In genomic region chr17:47843391-47843730, GRCh38 we compare ENCODE assay signal across 14 cellular contexts. TPM values are rescaled to one million over a fixed set of nuclear protein-coding genes. Genes with fewer than 3 reads are reported as not detected.
DNase-seq lines count a peak whose midpoint lies in the region; ATAC-seq and TF ChIP-seq lines count a peak whose summit lies in the region.
"Had no signal": no experiment of that assay in that cellular context is flagged by ENCODE, and none has a peak within 500 bp of the region (broad histone marks: within the 10 kb centered on the region; RNA-seq: fewer than 3 reads in every experiment).

No MANE protein-coding gene starts in this region.

- CTCF ChIA-PET in activated CD4-positive, alpha-beta T cell treated with anti-CD3 and anti-CD28 coated beads, Interleukin-2, amount 10 ng/mL, durations not matched to agents 7 days and 5 days (lab: Charles Lee): interaction anchor here (0.7 to 19.1 kb wide), 11 partner anchors 9 to 175 kb away, joined by 3 to 344 read pairs (median 7); partner anchors contain the start of genes CDK5RAP3, LRRC46, MRPL10 and SP2
- CTCF ChIA-PET in OCI-LY7 (lab: Charles Lee; ENCODE audit: unreplicated experiment): no interaction called here

- no peaks in the 10 kb centered on the region for H3K9me3 Mint-ChIP-seq in activated CD4-positive, alpha-beta T cell treated with anti-CD3 and anti-CD28 coated beads, Interleukin-2, amount 10 ng/mL, durations not matched to agents 7 days and 5 days
- no peaks in the 10 kb centered on the region for H3K9me3 Mint-ChIP-seq in endothelial cell (ENCODE audit: unreplicated experiment)
- H3K9me3 Mint-ChIP-seq: CD4-positive, alpha-beta T cell had no signal

- no peaks in the 10 kb centered on the region for H3K79me2 ChIP-seq in OCI-LY7 (ENCODE audit: insufficient read depth, low read depth, low read length)

- H2AFZ ChIP-seq in OCI-LY7 (ENCODE audit: low read length): no peak overlapping the region; the same call in 1 of the 2 replicates
- H2AFZ ChIP-seq: GM23248 had no signal

- no peak for ATAC-seq in HG02678 (IDR thresholded peaks at IDR 0.05; ENCODE audit: unreplicated experiment)

- no peak for TF ChIP-seq EP300 in suprapubic skin (IDR thresholded peaks at IDR 0.05)

- peak overlapping the region; percentile 60 for H3K27ac Mint-ChIP-seq in activated CD4-positive, alpha-beta T cell treated with anti-CD3 and anti-CD28 coated beads, Interleukin-2, amount 10 ng/mL, durations not matched to agents 7 days and 5 days
- H3K27ac Mint-ChIP-seq in endothelial cell (ENCODE audit: unreplicated experiment): no peak overlapping the region
- H3K27ac Mint-ChIP-seq: CD4-positive, alpha-beta T cell had no signal

- H3K4me2 ChIP-seq in OCI-LY7 (ENCODE audit: low read length): no peak overlapping the region

- H3K4me1 ChIP-seq in OCI-LY7 (ENCODE audit: insufficient read depth, low read length, poor library complexity, severe bottlenecking) (peaks cover 37% of the 10 kb centered on the region), suprapubic skin (peaks cover 53% of the 10 kb centered on the region)

- H3K4me3 Mint-ChIP-seq in activated CD4-positive, alpha-beta T cell treated with anti-CD3 and anti-CD28 coated beads, Interleukin-2, amount 10 ng/mL, durations not matched to agents 7 days and 5 days: no peak overlapping the region
- H3K4me3 Mint-ChIP-seq in endothelial cell (ENCODE audit: unreplicated experiment): no peak overlapping the region
- H3K4me3 Mint-ChIP-seq: T-helper 17 cell had no signal

- H3K36me3 ChIP-seq in OCI-LY7 (ENCODE audit: insufficient read depth, low read length) (no peaks in the 10 kb centered on the region), suprapubic skin (peaks cover 7% of the 10 kb centered on the region)

- peaks cover 43% of the 10 kb centered on the region for H3K4me1 Mint-ChIP-seq in activated CD4-positive, alpha-beta T cell treated with anti-CD3 and anti-CD28 coated beads, Interleukin-2, amount 10 ng/mL, durations not matched to agents 7 days and 5 days
- H3K4me1 Mint-ChIP-seq in endothelial cell (ENCODE audit: unreplicated experiment): peaks cover 32% of the 10 kb centered on the region

- H3K9me2 ChIP-seq in OCI-LY7 (ENCODE audit: insufficient read depth, low read length): no peaks in the 10 kb centered on the region

- H3K4me3 ChIP-seq in OCI-LY7 (ENCODE audit: low read depth, low read length, poor library complexity, severe bottlenecking) (no peak overlapping the region), suprapubic skin (no peak overlapping the region)
- H3K4me3 ChIP-seq: GM23248, SJSA1 had no signal

- H3K9me3 ChIP-seq in OCI-LY7 (ENCODE audit: low read length): no peaks in the 10 kb centered on the region
- no peaks in the 10 kb centered on the region for H3K9me3 ChIP-seq in suprapubic skin
- H3K9me3 ChIP-seq: SJSA1 had no signal

- peaks cover 35% of the 10 kb centered on the region for H3K27me3 Mint-ChIP-seq in activated CD4-positive, alpha-beta T cell treated with anti-CD3 and anti-CD28 coated beads, Interleukin-2, amount 10 ng/mL, durations not matched to agents 7 days and 5 days
- H3K27me3 Mint-ChIP-seq in endothelial cell (ENCODE audit: unreplicated experiment): peaks cover 2% of the 10 kb centered on the region

- no peaks in the 10 kb centered on the region for H3K36me3 Mint-ChIP-seq in activated CD4-positive, alpha-beta T cell treated with anti-CD3 and anti-CD28 coated beads, Interleukin-2, amount 10 ng/mL, durations not matched to agents 7 days and 5 days (ENCODE audit: low read depth)
- no peaks in the 10 kb centered on the region for H3K36me3 Mint-ChIP-seq in endothelial cell (ENCODE audit: low read depth, unreplicated experiment)

- DNase-seq in activated CD4-positive, alpha-beta T cell treated with anti-CD3 and anti-CD28 coated beads, Interleukin-2, amount 10 ng/mL, durations not matched to agents 7 days and 5 days: no peak
- DNase-seq in activated CD4-positive, alpha-beta T cell treated with anti-CD3 and anti-CD28 coated beads, Interleukin-2, amount 50 U/mL, for 4 hours: no peak
- DNase-seq in OCI-LY7 (ENCODE audit: low spot score) (no peak), endothelial cell (ENCODE audit: low spot score) (no peak), suprapubic skin (ENCODE audit: low spot score in 2 of 2) (no peak), NCI-H345 treated with DMSO at 0.1 percent for 48 hours (lab: John Stamatoyannopoulos, UW; ENCODE audit: unreplicated experiment) (no peak), globus pallidus (ENCODE audit: low spot score) (no peak)

- peak; percentile 41; the same call in 1 of the 2 replicates for TF ChIP-seq CTCF in OCI-LY7 (conservative IDR thresholded peaks at IDR 0.05; ENCODE audit: low read length)
- peak; percentile 31 for TF ChIP-seq CTCF in endothelial cell (IDR thresholded peaks at IDR 0.05; ENCODE audit: unreplicated experiment)
- no peak for TF ChIP-seq CTCF in suprapubic skin (IDR thresholded peaks at IDR 0.05)

- intact Hi-C loops in OCI-LY7 (cut with micrococcal nuclease; ENCODE audit: unreplicated experiment): loop anchor here (1.0 to 5.0 kb wide), 2 partner anchors 129 to 175 kb away; partner anchors contain the start of gene CDK5RAP3

- POLR2A ChIA-PET in activated CD4-positive, alpha-beta T cell treated with anti-CD3 and anti-CD28 coated beads, Interleukin-2, amount 10 ng/mL, durations not matched to agents 7 days and 5 days (lab: Charles Lee): no interaction called here
- POLR2A ChIA-PET in OCI-LY7 (lab: Charles Lee): interaction anchor here (1.3 kb wide), 1 partner anchor 14 kb away, joined by 4 read pairs; no protein-coding TSS in a partner anchor

- H3K27ac ChIP-seq in OCI-LY7 (ENCODE audit: low read depth, low read length, poor library complexity, severe bottlenecking) (no peak overlapping the region), suprapubic skin (peak overlapping the region; percentile 40)
- H3K27ac ChIP-seq: GM23248, SJSA1 had no signal

- BruUV-seq in OCI-LY7 (replicated peaks; lab: Mats Ljungman, UMichigan): no TSS peak

- H4K20me1 ChIP-seq in OCI-LY7 (ENCODE audit: insufficient read depth, low read length): no peaks in the 10 kb centered on the region

- WGBS in suprapubic skin: 8% methylated on average over 6 of the region's 6 CpGs

- no peak for TF ChIP-seq POLR2A in suprapubic skin (IDR thresholded peaks at IDR 0.05)

- peaks cover 34% of the 10 kb centered on the region for H3K27me3 ChIP-seq in suprapubic skin

RNA-seq across cellular contexts. Expression of gene SCRN2, which starts 2.3 kb away (rescaled TPM):
- total RNA-seq in activated CD4-positive, alpha-beta T cell treated with anti-CD3 and anti-CD28 coated beads, Interleukin-2, amount 10 ng/mL, durations not matched to agents 7 days and 5 days: 10 to 100 TPM; 26.8 to 33.2 TPM
- total RNA-seq in OCI-LY7 (2014; rRNA removed; shearing (Covaris generic)): 33.9 and 42.9 TPM in 2 replicates
- total RNA-seq in OCI-LY7 (2022) (37.3 and 39.1 TPM in 2 replicates), endothelial cell (ENCODE audit: unreplicated experiment) (44.8 TPM), suprapubic skin (10 to 100 TPM; 22.3 to 46.4 (median 34.7) TPM)

RNA-seq across cellular contexts. Expression of gene SP6, which starts 7.6 kb away (rescaled TPM):
- total RNA-seq in activated CD4-positive, alpha-beta T cell treated with anti-CD3 and anti-CD28 coated beads, Interleukin-2, amount 10 ng/mL, durations not matched to agents 7 days and 5 days: not detected
- total RNA-seq in OCI-LY7 (2014; rRNA removed; shearing (Covaris generic)): 0.08 and 0.22 TPM in 2 replicates
- total RNA-seq in OCI-LY7 (2022) (0.08 and 0.24 TPM in 2 replicates), endothelial cell (ENCODE audit: unreplicated experiment) (30.7 TPM), suprapubic skin (10 to 100 TPM in 3 of 4 donors, 1 to 10 TPM in 1; 6.6 to 29.3 (median 19.9) TPM)
- total RNA-seq: GM23248, SJSA1 had no signal

RNA-seq across cellular contexts. Expression of gene LRRC46, which starts 11.9 kb away (rescaled TPM):
- total RNA-seq in activated CD4-positive, alpha-beta T cell treated with anti-CD3 and anti-CD28 coated beads, Interleukin-2, amount 10 ng/mL, durations not matched to agents 7 days and 5 days: 1 to 10 TPM in 1 of 2 experiments, under 1 TPM in 1; 0.79 to 1.4 TPM
- 0.23 and 0.85 TPM in 2 replicates for total RNA-seq in OCI-LY7 (2014; rRNA removed; shearing (Covaris generic))
- 1.2 and 2.0 TPM in 2 replicates for total RNA-seq in OCI-LY7 (2022)
- 1.0 TPM for total RNA-seq in endothelial cell (ENCODE audit: unreplicated experiment)
- not detected for total RNA-seq in suprapubic skin
- total RNA-seq: GM23248, left ventricle myocardium superior, SJSA1, skeletal muscle tissue had no signal

RNA-seq across cellular contexts. Expression of gene MRPL10, which starts 12.0 kb away (rescaled TPM):
- 10 to 100 TPM; 46.9 to 51.9 TPM for total RNA-seq in activated CD4-positive, alpha-beta T cell treated with anti-CD3 and anti-CD28 coated beads, Interleukin-2, amount 10 ng/mL, durations not matched to agents 7 days and 5 days
- total RNA-seq in OCI-LY7 (2014; rRNA removed; shearing (Covaris generic)): 27.1 and 50.8 TPM in 2 replicates
- total RNA-seq in OCI-LY7 (2022) (55.9 and 56.7 TPM in 2 replicates), endothelial cell (ENCODE audit: unreplicated experiment) (56.3 TPM), suprapubic skin (10 to 100 TPM; 27.7 to 33.8 (median 31.2) TPM)

RNA-seq across cellular contexts. Expression of gene OSBPL7, which starts 21.8 kb away (rescaled TPM):
- total RNA-seq in activated CD4-positive, alpha-beta T cell treated with anti-CD3 and anti-CD28 coated beads, Interleukin-2, amount 10 ng/mL, durations not matched to agents 7 days and 5 days: 10 to 100 TPM; 40.8 to 43.8 TPM
- 16.2 and 24.4 TPM in 2 replicates for total RNA-seq in OCI-LY7 (2014; rRNA removed; shearing (Covaris generic))
- total RNA-seq in OCI-LY7 (2022): 31.1 and 35.7 TPM in 2 replicates
- 28.0 TPM for total RNA-seq in endothelial cell (ENCODE audit: unreplicated experiment)
- 1 to 10 TPM; 1.3 to 2.0 (median 1.6) TPM for total RNA-seq in suprapubic skin

Comparison
In these comparisons a context has a peak if more than half of its experiments do, and no peak if none do; other contexts are left out.
1. CTCF ChIP-seq: peak in OCI-LY7 (single experiment) and endothelial cell (single experiment); none in suprapubic skin (0 of 2).
2. RNA of gene SP6, which starts 7.6 kb away (total RNA-seq): 30.7 TPM in endothelial cell (single experiment) and 6.6 to 29.3 TPM in suprapubic skin; 0.08 to 0.24 TPM in OCI-LY7 and not detected in activated CD4-positive, alpha-beta T cell treated with anti-CD3 and anti-CD28 coated beads, Interleukin-2, amount 10 ng/mL, durations not matched to agents 7 days and 5 days; every median in the first group is over 4 times any median in the second.